ENCODE assay signal across 8 cellular contexts in the genomic region with DNA sequence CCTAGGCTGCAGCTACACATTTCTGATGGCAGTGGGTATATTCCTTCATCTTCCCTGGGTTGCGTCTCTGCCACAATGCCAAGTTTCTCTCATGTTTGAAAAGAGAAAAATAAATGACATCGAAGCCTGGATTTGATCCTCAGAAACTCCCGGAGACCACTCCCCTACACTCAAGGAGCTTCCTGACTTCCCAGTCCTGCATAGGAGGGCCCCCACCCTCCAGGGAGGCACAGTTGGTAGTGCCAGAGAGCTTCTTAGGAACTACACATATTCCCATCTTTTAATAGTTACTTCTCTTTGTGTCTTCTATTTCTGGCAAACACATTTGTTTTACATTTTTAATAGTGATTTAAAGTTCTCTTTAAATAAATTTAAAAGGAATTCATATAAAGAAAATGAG.
"Had no signal": no experiment of that assay in that cellular context is flagged by ENCODE, and none has a peak within 500 bp of the region (broad histone marks: within the 10 kb centered on the region; RNA-seq: fewer than 3 reads in every experiment).

No MANE protein-coding gene starts in this region.

- H3K9me3 Mint-ChIP-seq: HFFc6, IgD-negative memory B cell had no signal

- H3K4me3 ChIP-seq: GM23248, HAP-1 had no signal

- ATAC-seq: HCT116, HepG2 had no signal

- H3K36me3 ChIP-seq: HAP-1 had no signal

- H3K4me3 Mint-ChIP-seq: HFFc6, IgD-negative memory B cell had no signal

- H3K27me3 Mint-ChIP-seq: IgD-negative memory B cell had no signal

- H3K27ac Mint-ChIP-seq: HFFc6, IgD-negative memory B cell had no signal

- DNase-seq: GM23248, HFFc6, Karpas-422, KBM-7 had no signal

- H3K4me1 Mint-ChIP-seq: IgD-negative memory B cell had no signal

- H3K36me3 Mint-ChIP-seq: IgD-negative memory B cell had no signal
